Comparison of ENCODE assay signal across 27 cellular contexts in genomic region chr13:43464578-43465264, GRCh38.
"Had no signal": no experiment of that assay in that cellular context is flagged by ENCODE, and none has a peak within 500 bp of the region (broad histone marks: within the 10 kb centered on the region; RNA-seq: fewer than 3 reads in every experiment).

No MANE protein-coding gene starts in this region.

- H2AFZ ChIP-seq: hepatocyte had no signal

- H3K9me3 Mint-ChIP-seq: dendritic cell treated with granulocyte-macrophage colony-stimulating factor and Interleukin-4, amounts not matched to agents 40 ng/mL and 50 ng/mL, for 4 days; effector memory CD8-positive, alpha-beta T cell; immature natural killer cell; mesothelial cell of epicardium had no signal

- H3K9me3 ChIP-seq: colonic mucosa, esophagus squamous epithelium, gastroesophageal sphincter, heart left ventricle, left lung, lower lobe of right lung, mucosa of descending colon had no signal

- H3K27ac ChIP-seq: colonic mucosa, epithelial cell of prostate, esophagus squamous epithelium, gastroesophageal sphincter, heart left ventricle, hepatocyte, left lung, lower lobe of right lung had no signal

- H3K27me3 ChIP-seq: colonic mucosa, esophagus squamous epithelium, gastroesophageal sphincter, heart left ventricle, hepatocyte, left lung had no signal

- H3K27me3 Mint-ChIP-seq: dendritic cell treated with granulocyte-macrophage colony-stimulating factor and Interleukin-4, amounts not matched to agents 40 ng/mL and 50 ng/mL, for 4 days had no signal

- H3K79me2 ChIP-seq: hepatocyte had no signal

- ATAC-seq: effector memory CD8-positive, alpha-beta T cell; esophagus mucosa; gastroesophageal sphincter; heart left ventricle; left colon; left lung; left ventricle myocardium superior; lower lobe of right lung; mucosa of descending colon had no signal

- H3K4me3 ChIP-seq: colonic mucosa, esophagus squamous epithelium, gastroesophageal sphincter, heart left ventricle, hepatocyte, left lung, lower lobe of right lung, mucosa of descending colon had no signal

- H3K4me1 ChIP-seq: colonic mucosa, esophagus squamous epithelium, gastroesophageal sphincter, heart left ventricle, left lung, lower lobe of right lung had no signal

- DNase-seq: colonic mucosa; cortex of kidney; effector CD8-positive, alpha-beta T cell; effector memory CD8-positive, alpha-beta T cell; endodermal cell; erythroblast; esophagus squamous epithelium; foreskin fibroblast; foreskin melanocyte; heart left ventricle; hypothalamus; immature natural killer cell; islet precursor cell; kidney; kidney glomerular epithelial cell; left colon; left lung; left ventricle myocardium superior; lower lobe of right lung; mesenchymal stem cell; mucosa of descending colon had no signal

- H3K27ac Mint-ChIP-seq: dendritic cell treated with granulocyte-macrophage colony-stimulating factor and Interleukin-4, amounts not matched to agents 40 ng/mL and 50 ng/mL, for 4 days; effector memory CD8-positive, alpha-beta T cell; endodermal cell; immature natural killer cell; mesothelial cell of epicardium had no signal

- H3K4me3 Mint-ChIP-seq: dendritic cell treated with granulocyte-macrophage colony-stimulating factor and Interleukin-4, amounts not matched to agents 40 ng/mL and 50 ng/mL, for 4 days; effector memory CD8-positive, alpha-beta T cell; endodermal cell; immature natural killer cell; mesothelial cell of epicardium had no signal

- H3K36me3 Mint-ChIP-seq: immature natural killer cell, mesothelial cell of epicardium had no signal

- H3K4me2 ChIP-seq: hepatocyte had no signal

- H3K4me1 Mint-ChIP-seq: immature natural killer cell, mesothelial cell of epicardium had no signal

- H3K36me3 ChIP-seq: colonic mucosa, esophagus squamous epithelium, gastroesophageal sphincter, heart left ventricle, left lung, lower lobe of right lung had no signal
